ENCODE assay signal across 1 cellular context in the genomic region with DNA sequence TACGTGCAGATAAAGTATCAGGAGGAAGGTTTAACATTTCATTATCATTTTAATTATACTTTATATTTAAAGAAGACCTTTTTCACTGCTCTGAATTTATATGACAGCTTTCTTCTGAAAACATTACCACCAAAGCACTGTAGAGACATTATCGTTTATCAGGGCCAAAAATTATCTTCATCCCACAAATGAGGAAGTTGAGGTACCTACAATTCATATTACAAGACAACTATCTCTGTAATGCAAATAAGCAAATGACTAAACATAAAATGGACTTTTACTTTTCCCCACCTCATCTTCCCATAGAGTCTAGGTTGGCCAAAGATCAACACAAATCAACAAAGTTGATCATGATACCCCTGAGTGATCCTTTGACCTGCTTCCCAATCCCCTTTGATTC.
TF ChIP-seq lines count a peak whose summit lies in the region.

No MANE protein-coding gene starts in this region.

TF ChIP-seq in H1, 55 proteins besides CTCF, POLR2A, EP300 and RAD21:
- no peak for TF ChIP-seq ASH2L (IDR thresholded peaks at IDR 0.05; ENCODE audit: low read length)
- TF ChIP-seq CHD1 (IDR thresholded peaks at IDR 0.05; ENCODE audit: low read depth, low read length) = no peak
- no peak for TF ChIP-seq BCL11A (IDR thresholded peaks at IDR 0.05; ENCODE audit: low read depth in 2 of 2, low read length in 2 of 2)
- no peak for TF ChIP-seq MAX (IDR thresholded peaks at IDR 0.05)
- no peak for TF ChIP-seq CREB1 (IDR thresholded peaks at IDR 0.05)
- TF ChIP-seq, protein P1, sequence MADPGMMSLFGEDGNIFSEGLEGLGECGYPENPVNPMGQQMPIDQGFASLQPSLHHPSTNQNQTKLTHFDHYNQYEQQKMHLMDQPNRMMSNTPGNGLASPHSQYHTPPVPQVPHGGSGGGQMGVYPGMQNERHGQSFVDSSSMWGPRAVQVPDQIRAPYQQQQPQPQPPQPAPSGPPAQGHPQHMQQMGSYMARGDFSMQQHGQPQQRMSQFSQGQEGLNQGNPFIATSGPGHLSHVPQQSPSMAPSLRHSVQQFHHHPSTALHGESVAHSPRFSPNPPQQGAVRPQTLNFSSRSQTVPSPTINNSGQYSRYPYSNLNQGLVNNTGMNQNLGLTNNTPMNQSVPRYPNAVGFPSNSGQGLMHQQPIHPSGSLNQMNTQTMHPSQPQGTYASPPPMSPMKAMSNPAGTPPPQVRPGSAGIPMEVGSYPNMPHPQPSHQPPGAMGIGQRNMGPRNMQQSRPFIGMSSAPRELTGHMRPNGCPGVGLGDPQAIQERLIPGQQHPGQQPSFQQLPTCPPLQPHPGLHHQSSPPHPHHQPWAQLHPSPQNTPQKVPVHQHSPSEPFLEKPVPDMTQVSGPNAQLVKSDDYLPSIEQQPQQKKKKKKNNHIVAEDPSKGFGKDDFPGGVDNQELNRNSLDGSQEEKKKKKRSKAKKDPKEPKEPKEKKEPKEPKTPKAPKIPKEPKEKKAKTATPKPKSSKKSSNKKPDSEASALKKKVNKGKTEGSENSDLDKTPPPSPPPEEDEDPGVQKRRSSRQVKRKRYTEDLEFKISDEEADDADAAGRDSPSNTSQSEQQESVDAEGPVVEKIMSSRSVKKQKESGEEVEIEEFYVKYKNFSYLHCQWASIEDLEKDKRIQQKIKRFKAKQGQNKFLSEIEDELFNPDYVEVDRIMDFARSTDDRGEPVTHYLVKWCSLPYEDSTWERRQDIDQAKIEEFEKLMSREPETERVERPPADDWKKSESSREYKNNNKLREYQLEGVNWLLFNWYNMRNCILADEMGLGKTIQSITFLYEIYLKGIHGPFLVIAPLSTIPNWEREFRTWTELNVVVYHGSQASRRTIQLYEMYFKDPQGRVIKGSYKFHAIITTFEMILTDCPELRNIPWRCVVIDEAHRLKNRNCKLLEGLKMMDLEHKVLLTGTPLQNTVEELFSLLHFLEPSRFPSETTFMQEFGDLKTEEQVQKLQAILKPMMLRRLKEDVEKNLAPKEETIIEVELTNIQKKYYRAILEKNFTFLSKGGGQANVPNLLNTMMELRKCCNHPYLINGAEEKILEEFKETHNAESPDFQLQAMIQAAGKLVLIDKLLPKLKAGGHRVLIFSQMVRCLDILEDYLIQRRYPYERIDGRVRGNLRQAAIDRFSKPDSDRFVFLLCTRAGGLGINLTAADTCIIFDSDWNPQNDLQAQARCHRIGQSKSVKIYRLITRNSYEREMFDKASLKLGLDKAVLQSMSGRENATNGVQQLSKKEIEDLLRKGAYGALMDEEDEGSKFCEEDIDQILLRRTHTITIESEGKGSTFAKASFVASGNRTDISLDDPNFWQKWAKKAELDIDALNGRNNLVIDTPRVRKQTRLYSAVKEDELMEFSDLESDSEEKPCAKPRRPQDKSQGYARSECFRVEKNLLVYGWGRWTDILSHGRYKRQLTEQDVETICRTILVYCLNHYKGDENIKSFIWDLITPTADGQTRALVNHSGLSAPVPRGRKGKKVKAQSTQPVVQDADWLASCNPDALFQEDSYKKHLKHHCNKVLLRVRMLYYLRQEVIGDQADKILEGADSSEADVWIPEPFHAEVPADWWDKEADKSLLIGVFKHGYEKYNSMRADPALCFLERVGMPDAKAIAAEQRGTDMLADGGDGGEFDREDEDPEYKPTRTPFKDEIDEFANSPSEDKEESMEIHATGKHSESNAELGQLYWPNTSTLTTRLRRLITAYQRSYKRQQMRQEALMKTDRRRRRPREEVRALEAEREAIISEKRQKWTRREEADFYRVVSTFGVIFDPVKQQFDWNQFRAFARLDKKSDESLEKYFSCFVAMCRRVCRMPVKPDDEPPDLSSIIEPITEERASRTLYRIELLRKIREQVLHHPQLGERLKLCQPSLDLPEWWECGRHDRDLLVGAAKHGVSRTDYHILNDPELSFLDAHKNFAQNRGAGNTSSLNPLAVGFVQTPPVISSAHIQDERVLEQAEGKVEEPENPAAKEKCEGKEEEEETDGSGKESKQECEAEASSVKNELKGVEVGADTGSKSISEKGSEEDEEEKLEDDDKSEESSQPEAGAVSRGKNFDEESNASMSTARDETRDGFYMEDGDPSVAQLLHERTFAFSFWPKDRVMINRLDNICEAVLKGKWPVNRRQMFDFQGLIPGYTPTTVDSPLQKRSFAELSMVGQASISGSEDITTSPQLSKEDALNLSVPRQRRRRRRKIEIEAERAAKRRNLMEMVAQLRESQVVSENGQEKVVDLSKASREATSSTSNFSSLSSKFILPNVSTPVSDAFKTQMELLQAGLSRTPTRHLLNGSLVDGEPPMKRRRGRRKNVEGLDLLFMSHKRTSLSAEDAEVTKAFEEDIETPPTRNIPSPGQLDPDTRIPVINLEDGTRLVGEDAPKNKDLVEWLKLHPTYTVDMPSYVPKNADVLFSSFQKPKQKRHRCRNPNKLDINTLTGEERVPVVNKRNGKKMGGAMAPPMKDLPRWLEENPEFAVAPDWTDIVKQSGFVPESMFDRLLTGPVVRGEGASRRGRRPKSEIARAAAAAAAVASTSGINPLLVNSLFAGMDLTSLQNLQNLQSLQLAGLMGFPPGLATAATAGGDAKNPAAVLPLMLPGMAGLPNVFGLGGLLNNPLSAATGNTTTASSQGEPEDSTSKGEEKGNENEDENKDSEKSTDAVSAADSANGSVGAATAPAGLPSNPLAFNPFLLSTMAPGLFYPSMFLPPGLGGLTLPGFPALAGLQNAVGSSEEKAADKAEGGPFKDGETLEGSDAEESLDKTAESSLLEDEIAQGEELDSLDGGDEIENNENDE (IDR thresholded peaks at IDR 0.05; ENCODE audit: insufficient replicate concordance, low read length) = no peak
- no peak for TF ChIP-seq HDAC6 (IDR thresholded peaks at IDR 0.05; ENCODE audit: low read depth, low read length)
- no peak for TF ChIP-seq PHF8 (conservative IDR thresholded peaks at IDR 0.05; ENCODE audit: low read depth, low read length)
- TF ChIP-seq CEBPB (IDR thresholded peaks at IDR 0.05; ENCODE audit: low read depth, low read length) = no peak
- no peak for TF ChIP-seq TEAD4 (IDR thresholded peaks at IDR 0.05; ENCODE audit: low read depth, low read length)
- TF ChIP-seq SRF (IDR thresholded peaks at IDR 0.05; ENCODE audit: low read depth, low read length) = no peak
- TF ChIP-seq YY1 (IDR thresholded peaks at IDR 0.05; ENCODE audit: low read depth, low read length) = no peak
- TF ChIP-seq, protein P2, sequence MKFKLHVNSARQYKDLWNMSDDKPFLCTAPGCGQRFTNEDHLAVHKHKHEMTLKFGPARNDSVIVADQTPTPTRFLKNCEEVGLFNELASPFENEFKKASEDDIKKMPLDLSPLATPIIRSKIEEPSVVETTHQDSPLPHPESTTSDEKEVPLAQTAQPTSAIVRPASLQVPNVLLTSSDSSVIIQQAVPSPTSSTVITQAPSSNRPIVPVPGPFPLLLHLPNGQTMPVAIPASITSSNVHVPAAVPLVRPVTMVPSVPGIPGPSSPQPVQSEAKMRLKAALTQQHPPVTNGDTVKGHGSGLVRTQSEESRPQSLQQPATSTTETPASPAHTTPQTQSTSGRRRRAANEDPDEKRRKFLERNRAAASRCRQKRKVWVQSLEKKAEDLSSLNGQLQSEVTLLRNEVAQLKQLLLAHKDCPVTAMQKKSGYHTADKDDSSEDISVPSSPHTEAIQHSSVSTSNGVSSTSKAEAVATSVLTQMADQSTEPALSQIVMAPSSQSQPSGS (IDR thresholded peaks at IDR 0.05; ENCODE audit: low read length) = no peak
- TF ChIP-seq RBBP5 (IDR thresholded peaks at IDR 0.05; ENCODE audit: borderline replicate concordance, low read depth, low read length) = no peak
- TF ChIP-seq, protein P3, sequence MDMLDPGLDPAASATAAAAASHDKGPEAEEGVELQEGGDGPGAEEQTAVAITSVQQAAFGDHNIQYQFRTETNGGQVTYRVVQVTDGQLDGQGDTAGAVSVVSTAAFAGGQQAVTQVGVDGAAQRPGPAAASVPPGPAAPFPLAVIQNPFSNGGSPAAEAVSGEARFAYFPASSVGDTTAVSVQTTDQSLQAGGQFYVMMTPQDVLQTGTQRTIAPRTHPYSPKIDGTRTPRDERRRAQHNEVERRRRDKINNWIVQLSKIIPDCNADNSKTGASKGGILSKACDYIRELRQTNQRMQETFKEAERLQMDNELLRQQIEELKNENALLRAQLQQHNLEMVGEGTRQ (IDR thresholded peaks at IDR 0.05; ENCODE audit: low read length) = no peak
- TF ChIP-seq RNF2 (IDR thresholded peaks at IDR 0.05; ENCODE audit: borderline replicate concordance, low read depth, low read length, missing control alignments, poor library complexity, severe bottlenecking) = no peak
